19 cellular contexts compared by ENCODE assay signal in the genomic region with DNA sequence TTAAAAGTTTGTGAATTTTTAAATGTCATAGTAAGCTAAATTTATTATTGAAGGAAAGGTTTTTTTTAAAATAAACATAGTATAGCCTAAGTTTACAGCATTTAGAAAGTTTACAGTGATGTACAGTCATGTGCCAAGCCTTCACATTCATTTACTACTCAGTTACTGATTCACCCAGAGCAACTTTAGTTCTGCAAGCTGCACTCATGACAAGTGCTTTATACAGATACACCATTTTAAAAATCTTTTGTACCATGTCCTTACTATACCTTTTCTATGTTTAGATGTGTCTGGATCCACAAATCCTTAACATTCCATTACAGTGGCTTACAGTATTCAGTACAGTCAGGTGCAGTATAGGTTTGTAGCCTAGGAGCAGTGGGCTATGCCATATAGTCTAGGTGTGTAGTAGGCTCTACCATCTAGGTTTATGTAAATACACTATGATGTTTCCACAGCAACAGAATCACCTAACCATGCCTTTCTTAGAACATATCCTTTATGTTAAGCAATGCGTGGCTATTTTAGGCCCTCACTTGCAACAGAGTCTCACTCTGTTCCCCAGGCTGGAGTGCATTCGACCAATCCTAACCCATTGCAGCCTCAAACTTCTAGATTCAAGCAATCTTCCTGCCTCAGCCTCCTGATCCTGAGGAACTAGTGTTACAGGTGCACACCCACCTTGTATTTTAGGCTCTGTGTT.
A peak's percentile ranks its signal among the peaks of the same experiment; 100 is the strongest.
DNase-seq lines count a peak whose midpoint lies in the region; ATAC-seq and TF ChIP-seq lines count a peak whose summit lies in the region.
"Had no signal": no experiment of that assay in that cellular context is flagged by ENCODE, and none has a peak within 500 bp of the region (broad histone marks: within the 10 kb centered on the region; RNA-seq: fewer than 3 reads in every experiment).

No MANE protein-coding gene starts in this region.

- no peak overlapping the region for H3K4me3 ChIP-seq in fibroblast of pulmonary artery (replicated peaks; ENCODE audit: low read depth, low read length)
- no peak overlapping the region for H3K4me3 ChIP-seq in psoas muscle
- H3K4me3 ChIP-seq: GM23248, lung had no signal

- WGBS in psoas muscle, 3 donors: 27 to 52% (median 34%) methylated on average over 2 of the region's 2 CpGs

- peaks cover 22% of the 10 kb centered on the region for H3K4me1 ChIP-seq in psoas muscle

- no peaks in the 10 kb centered on the region for H3K9me3 ChIP-seq in psoas muscle

- H3K27ac ChIP-seq in psoas muscle: peak overlapping the region; percentile 75
- H3K27ac ChIP-seq: GM23248 had no signal

- intact Hi-C loops in psoas muscle (cut with DNase I): no loop called here

- H3K27me3 Mint-ChIP-seq in activated naive CD4-positive, alpha-beta T cell treated with anti-CD3 and anti-CD28 coated beads, Interleukin-2, amount 10 ng/mL, durations not matched to agents 7 days and 5 days: peaks cover 5% of the 10 kb centered on the region
- H3K27me3 Mint-ChIP-seq: type B pancreatic cell had no signal

- ATAC-seq in GM18505 (IDR thresholded peaks at IDR 0.05; ENCODE audit: unreplicated experiment) (peak; percentile 55), psoas muscle (peak; percentile 89 to 95 (median 93)), HG03045 (IDR thresholded peaks at IDR 0.05; ENCODE audit: unreplicated experiment) (no peak)
- ATAC-seq: PC-3 had no signal

- no peaks in the 10 kb centered on the region for H3K9me3 Mint-ChIP-seq in activated naive CD4-positive, alpha-beta T cell treated with anti-CD3 and anti-CD28 coated beads, Interleukin-2, amount 10 ng/mL, durations not matched to agents 7 days and 5 days
- H3K9me3 Mint-ChIP-seq: neural crest cell, type B pancreatic cell had no signal

- TF ChIP-seq POLR2A in GM18505 (IDR thresholded peaks at IDR 0.05; ENCODE audit: borderline replicate concordance, extremely low read depth, insufficient read depth, insufficient read length): no peak

- CTCF ChIA-PET in activated naive CD4-positive, alpha-beta T cell treated with anti-CD3 and anti-CD28 coated beads, Interleukin-2, amount 10 ng/mL, durations not matched to agents 7 days and 5 days (lab: Charles Lee): no interaction called here

- no peak overlapping the region for H3K27ac Mint-ChIP-seq in activated naive CD4-positive, alpha-beta T cell treated with anti-CD3 and anti-CD28 coated beads, Interleukin-2, amount 10 ng/mL, durations not matched to agents 7 days and 5 days
- H3K27ac Mint-ChIP-seq: type B pancreatic cell had no signal

- no peaks in the 10 kb centered on the region for H3K36me3 Mint-ChIP-seq in activated naive CD4-positive, alpha-beta T cell treated with anti-CD3 and anti-CD28 coated beads, Interleukin-2, amount 10 ng/mL, durations not matched to agents 7 days and 5 days

- no peaks in the 10 kb centered on the region for H3K27me3 ChIP-seq in psoas muscle (ENCODE audit: insufficient read depth in 3 of 3, low read length in 2 of 3)

- no peak overlapping the region for H3K4me3 Mint-ChIP-seq in activated naive CD4-positive, alpha-beta T cell treated with anti-CD3 and anti-CD28 coated beads, Interleukin-2, amount 10 ng/mL, durations not matched to agents 7 days and 5 days
- H3K4me3 Mint-ChIP-seq: neural crest cell, type B pancreatic cell had no signal

- DNase-seq in MV-4-11 (lab: John Stamatoyannopoulos, UW): peak; percentile 86
- DNase-seq in fibroblast of pulmonary artery (ENCODE audit: low read depth): peak; percentile 17
- DNase-seq in psoas muscle: no peak
- DNase-seq in activated naive CD4-positive, alpha-beta T cell treated with anti-CD3 and anti-CD28 coated beads, Interleukin-2, amount 10 ng/mL, durations not matched to agents 7 days and 5 days: no peak
- no peak for DNase-seq in activated naive CD4-positive, alpha-beta T cell (lab: John Stamatoyannopoulos, UW)
- DNase-seq in retina: no peak
- DNase-seq: activated gamma-delta T cell; dermis blood vessel endothelial cell; DMS 273 treated with DMSO at 0.1 percent for 48 hours; GM23248; NCI-H226; PC-3; stimulated activated CD4-positive, alpha-beta T cell treated with anti-CD3 and anti-CD28 coated beads, Interleukin-4, amount 100 ng/mL, for 4 hours; SW 1271 had no signal

- H3K4me1 Mint-ChIP-seq in activated naive CD4-positive, alpha-beta T cell treated with anti-CD3 and anti-CD28 coated beads, Interleukin-2, amount 10 ng/mL, durations not matched to agents 7 days and 5 days: no peaks in the 10 kb centered on the region

- TF ChIP-seq CTCF in fibroblast of pulmonary artery (IDR thresholded peaks at IDR 0.05; ENCODE audit: low read length, missing control alignments) (no peak), psoas muscle (IDR thresholded peaks at IDR 0.05) (no peak)

- H3K36me3 ChIP-seq in psoas muscle (ENCODE audit: insufficient read depth in 1 of 2, low read depth in 1 of 2): no peaks in the 10 kb centered on the region

Comparison
In these comparisons a context has a peak if more than half of its experiments do, and no peak if none do; other contexts are left out.
1. DNase-seq: peak in MV-4-11 (single experiment) and fibroblast of pulmonary artery (single experiment); none in psoas muscle (0 of 2), activated naive CD4-positive, alpha-beta T cell treated with anti-CD3 and anti-CD28 coated beads, Interleukin-2, amount 10 ng/mL, durations not matched to agents 7 days and 5 days (single experiment), activated naive CD4-positive, alpha-beta T cell (0 of 4) and retina (single experiment).